1 cellular context compared by ENCODE assay signal in the genomic region with DNA sequence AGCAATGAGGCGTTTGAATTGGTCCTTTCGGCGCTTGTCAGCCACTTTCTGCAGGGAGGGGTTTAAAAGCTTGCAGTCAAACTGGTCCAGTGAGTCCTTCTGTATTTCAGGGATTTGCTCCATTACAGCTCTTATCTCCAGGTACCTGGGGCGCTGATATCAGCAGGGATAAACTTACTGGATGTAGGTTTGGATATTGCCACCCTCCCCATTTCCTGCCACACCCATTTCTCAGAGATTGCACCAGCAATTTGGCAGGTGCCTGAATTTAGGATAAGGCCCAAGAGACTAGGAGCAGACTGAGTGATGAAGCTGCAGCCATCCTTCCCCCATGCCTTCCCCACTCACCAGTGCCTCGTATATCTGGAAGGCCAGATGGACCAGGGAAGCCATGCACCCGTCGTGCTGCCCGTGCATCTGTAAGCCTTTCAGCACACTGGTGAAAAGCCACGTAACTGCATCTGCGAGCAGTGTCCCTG.
TF ChIP-seq lines count a peak whose summit lies in the region.

No MANE protein-coding gene starts in this region.

TF ChIP-seq in GM23338, 12 proteins besides CTCF, POLR2A, EP300 and RAD21:
- TF ChIP-seq ZNF114 (CRISPR knock-in tag; IDR thresholded peaks at IDR 0.05), result no peak
- TF ChIP-seq, protein P1, sequence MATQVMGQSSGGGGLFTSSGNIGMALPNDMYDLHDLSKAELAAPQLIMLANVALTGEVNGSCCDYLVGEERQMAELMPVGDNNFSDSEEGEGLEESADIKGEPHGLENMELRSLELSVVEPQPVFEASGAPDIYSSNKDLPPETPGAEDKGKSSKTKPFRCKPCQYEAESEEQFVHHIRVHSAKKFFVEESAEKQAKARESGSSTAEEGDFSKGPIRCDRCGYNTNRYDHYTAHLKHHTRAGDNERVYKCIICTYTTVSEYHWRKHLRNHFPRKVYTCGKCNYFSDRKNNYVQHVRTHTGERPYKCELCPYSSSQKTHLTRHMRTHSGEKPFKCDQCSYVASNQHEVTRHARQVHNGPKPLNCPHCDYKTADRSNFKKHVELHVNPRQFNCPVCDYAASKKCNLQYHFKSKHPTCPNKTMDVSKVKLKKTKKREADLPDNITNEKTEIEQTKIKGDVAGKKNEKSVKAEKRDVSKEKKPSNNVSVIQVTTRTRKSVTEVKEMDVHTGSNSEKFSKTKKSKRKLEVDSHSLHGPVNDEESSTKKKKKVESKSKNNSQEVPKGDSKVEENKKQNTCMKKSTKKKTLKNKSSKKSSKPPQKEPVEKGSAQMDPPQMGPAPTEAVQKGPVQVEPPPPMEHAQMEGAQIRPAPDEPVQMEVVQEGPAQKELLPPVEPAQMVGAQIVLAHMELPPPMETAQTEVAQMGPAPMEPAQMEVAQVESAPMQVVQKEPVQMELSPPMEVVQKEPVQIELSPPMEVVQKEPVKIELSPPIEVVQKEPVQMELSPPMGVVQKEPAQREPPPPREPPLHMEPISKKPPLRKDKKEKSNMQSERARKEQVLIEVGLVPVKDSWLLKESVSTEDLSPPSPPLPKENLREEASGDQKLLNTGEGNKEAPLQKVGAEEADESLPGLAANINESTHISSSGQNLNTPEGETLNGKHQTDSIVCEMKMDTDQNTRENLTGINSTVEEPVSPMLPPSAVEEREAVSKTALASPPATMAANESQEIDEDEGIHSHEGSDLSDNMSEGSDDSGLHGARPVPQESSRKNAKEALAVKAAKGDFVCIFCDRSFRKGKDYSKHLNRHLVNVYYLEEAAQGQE (IDR thresholded peaks at IDR 0.05; ENCODE audit: unreplicated experiment), result no peak
- TF ChIP-seq NANOG (IDR thresholded peaks at IDR 0.05; ENCODE audit: borderline replicate concordance), result no peak
- no peak for TF ChIP-seq ZNF331 (CRISPR knock-in tag; IDR thresholded peaks at IDR 0.05; ENCODE audit: low read depth)
- TF ChIP-seq ETS1 (IDR thresholded peaks at IDR 0.05), result no peak
- no peak for TF ChIP-seq STAT1 (IDR thresholded peaks at IDR 0.05; ENCODE audit: unreplicated experiment)
- no peak for TF ChIP-seq CREB1 (CRISPR knock-in tag; IDR thresholded peaks at IDR 0.05; ENCODE audit: low read depth)
- no peak for TF ChIP-seq EZH2 (IDR thresholded peaks at IDR 0.05; ENCODE audit: low read depth, unreplicated experiment)
- no peak for TF ChIP-seq POLR2AphosphoS5 (IDR thresholded peaks at IDR 0.05; ENCODE audit: low read depth)
- TF ChIP-seq ZNF462 (CRISPR knock-in tag; IDR thresholded peaks at IDR 0.05), result no peak
- no peak for TF ChIP-seq JUNB (IDR thresholded peaks at IDR 0.05; ENCODE audit: unreplicated experiment)
- TF ChIP-seq EZH2phosphoT487 (IDR thresholded peaks at IDR 0.05; ENCODE audit: unreplicated experiment), result no peak
